Comparison of ENCODE assay signal across 13 cellular contexts in the genomic region with DNA sequence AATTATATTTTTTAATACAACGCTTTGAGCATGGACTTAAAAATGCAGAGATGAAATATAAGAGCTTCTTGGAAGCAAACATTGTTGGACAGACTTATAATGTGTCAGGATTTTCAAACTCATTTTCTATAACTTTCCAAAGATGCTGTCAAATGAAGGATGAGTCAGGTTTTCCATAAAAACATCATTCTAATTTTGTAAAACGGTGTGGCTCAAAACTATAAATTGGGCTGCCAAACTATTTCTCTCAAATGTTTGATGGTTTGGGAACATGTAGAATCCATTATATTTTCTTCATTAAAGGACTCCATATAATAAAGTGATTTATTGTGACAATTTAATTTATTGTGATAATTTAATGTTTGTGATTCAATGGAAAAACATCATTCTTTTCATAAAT.
A peak's percentile ranks its signal among the peaks of the same experiment; 100 is the strongest.
DNase-seq lines count a peak whose midpoint lies in the region; TF ChIP-seq lines count a peak whose summit lies in the region.
"Had no signal": no experiment of that assay in that cellular context is flagged by ENCODE, and none has a peak within 500 bp of the region (broad histone marks: within the 10 kb centered on the region; RNA-seq: fewer than 3 reads in every experiment).

No MANE protein-coding gene starts in this region.

- no peak for DNase-seq in caudate nucleus (lab: John Stamatoyannopoulos, UW)
- peak; percentile 56 for DNase-seq in fibroblast of the aortic adventitia (ENCODE audit: low read depth)
- peak; percentile 20 for DNase-seq in putamen (ENCODE audit: low spot score)
- DNase-seq in cortex of kidney (lab: John Stamatoyannopoulos, UW), result no peak
- DNase-seq in HUDEP-2 (lab: John Stamatoyannopoulos, UW; ENCODE audit: unreplicated experiment in 76 of 76), result no peak
- DNase-seq in NCI-H1092 (lab: John Stamatoyannopoulos, UW), result no peak
- DNase-seq in germinal center (ENCODE audit: low spot score), result no peak
- DNase-seq: CD8-positive, alpha-beta memory T cell; DMS79; NCI-H1694 treated with DMSO at 0.1 percent for 48 hours; Right ventricle myocardium superior had no signal

- no peak for TF ChIP-seq CTCF in C4-2B (conservative IDR thresholded peaks at IDR 0.05)
- TF ChIP-seq CTCF in fibroblast of the aortic adventitia (IDR thresholded peaks at IDR 0.05; ENCODE audit: insufficient read depth, low read length), result no peak

- no peak overlapping the region for H3K4me3 ChIP-seq in fibroblast of the aortic adventitia (ENCODE audit: low read depth, low read length)
- H3K4me3 ChIP-seq: BLaER1 had no signal

- H3K27ac ChIP-seq in C4-2B, result peak overlapping the region; percentile 54; the same call in 1 of the 2 replicates
- H3K27ac ChIP-seq in caudate nucleus (ENCODE audit: low read depth, low read length), result peak overlapping the region; percentile 85
- H3K27ac ChIP-seq: BLaER1 had no signal

Comparison
In these comparisons a context has a peak if more than half of its experiments do, and no peak if none do; other contexts are left out.
1. DNase-seq: peak in fibroblast of the aortic adventitia (single experiment) and putamen (single experiment); none in caudate nucleus (0 of 61), cortex of kidney (single experiment), HUDEP-2 (0 of 76), NCI-H1092 (single experiment) and germinal center (single experiment).